ENCODE assay signal across 18 cellular contexts in the genomic region with DNA sequence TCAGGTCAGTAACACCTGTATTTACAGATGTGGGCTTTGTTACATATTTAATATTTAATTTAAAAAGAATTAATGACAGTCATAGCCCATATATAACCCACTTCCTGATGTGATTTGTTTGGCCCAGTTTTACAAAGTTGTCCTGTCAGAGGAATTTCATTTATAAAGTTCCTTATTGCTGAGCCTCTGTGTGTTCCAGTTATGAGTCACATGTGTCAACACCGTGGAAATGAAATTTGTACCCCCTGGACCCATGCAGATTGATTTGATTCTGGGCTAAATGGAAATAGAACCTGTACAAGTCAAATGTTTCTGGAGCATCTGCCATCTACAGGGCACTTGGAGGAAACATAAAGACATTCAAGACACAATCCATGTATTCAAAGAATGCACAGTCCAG.
"Had no signal": no experiment of that assay in that cellular context is flagged by ENCODE, and none has a peak within 500 bp of the region (broad histone marks: within the 10 kb centered on the region; RNA-seq: fewer than 3 reads in every experiment).

No MANE protein-coding gene starts in this region.

- H3K27ac ChIP-seq: epithelial cell of prostate, foreskin keratinocyte, left ventricle myocardium inferior, prostate gland, right atrium auricular region, tibial artery had no signal

- H3K4me3 Mint-ChIP-seq: activated B cell treated with CpG ODN at 0.5 μM for 24 hours; activated CD4-positive, alpha-beta memory T cell treated with anti-CD3 and anti-CD28 coated beads for 36 hours; activated naive CD8-positive, alpha-beta T cell treated with anti-CD3 and anti-CD28 coated beads for 36 hours; activated T-helper 1 cell treated with anti-CD3 and anti-CD28 coated beads, Interleukin-12 subunit alpha, Interleukin-12 subunit beta, Interleukin-2, Interleukin-4 antibody, amounts not matched to agents 30 ng/mL and 10 ng/mL and 1 ng/mL, durations not matched to agents 14 hours and 24 hours and 36 hours; memory B cell; naive thymus-derived CD4-positive, alpha-beta T cell had no signal

- H3K36me3 Mint-ChIP-seq: activated CD4-positive, alpha-beta memory T cell treated with anti-CD3 and anti-CD28 coated beads for 36 hours; activated naive CD8-positive, alpha-beta T cell treated with anti-CD3 and anti-CD28 coated beads for 36 hours; memory B cell; naive thymus-derived CD4-positive, alpha-beta T cell had no signal

- H3K4me3 ChIP-seq: left ventricle myocardium inferior, prostate gland, right atrium auricular region, tibial artery had no signal

- DNase-seq: activated B cell treated with CpG ODN at 0.5 μM for 24 hours; activated CD4-positive, alpha-beta memory T cell treated with anti-CD3 and anti-CD28 coated beads for 36 hours; activated CD4-positive, alpha-beta T cell treated with anti-CD3 and anti-CD28 coated beads for 4 hours; activated naive CD8-positive, alpha-beta T cell treated with anti-CD3 and anti-CD28 coated beads for 36 hours; activated T-cell treated with anti-CD3 and anti-CD28 coated beads for 4 hours; amygdala; foreskin keratinocyte; glutamatergic neuron; left ventricle myocardium inferior; naive thymus-derived CD4-positive, alpha-beta T cell; stimulated activated naive CD8-positive, alpha-beta T cell treated with anti-CD3 and anti-CD28 coated beads, Interleukin-15, Interleukin-2, amounts not matched to agents 100 U/mL and 50 U/mL, for 24 hours; substantia nigra; tibial artery had no signal

- H3K27me3 ChIP-seq: right atrium auricular region had no signal

- H3K4me1 ChIP-seq: foreskin keratinocyte, left ventricle myocardium inferior, prostate gland, right atrium auricular region, tibial artery had no signal

- H3K4me1 Mint-ChIP-seq: activated B cell treated with CpG ODN at 0.5 μM for 24 hours; activated naive CD8-positive, alpha-beta T cell treated with anti-CD3 and anti-CD28 coated beads for 36 hours; memory B cell; naive thymus-derived CD4-positive, alpha-beta T cell had no signal

- H3K36me3 ChIP-seq: left ventricle myocardium inferior, prostate gland, right atrium auricular region, tibial artery had no signal

- H3K9me3 Mint-ChIP-seq: activated B cell treated with CpG ODN at 0.5 μM for 24 hours; activated CD4-positive, alpha-beta memory T cell treated with anti-CD3 and anti-CD28 coated beads for 36 hours; activated naive CD8-positive, alpha-beta T cell treated with anti-CD3 and anti-CD28 coated beads for 36 hours; activated T-helper 1 cell treated with anti-CD3 and anti-CD28 coated beads, Interleukin-12 subunit alpha, Interleukin-12 subunit beta, Interleukin-2, Interleukin-4 antibody, amounts not matched to agents 30 ng/mL and 10 ng/mL and 1 ng/mL, durations not matched to agents 14 hours and 24 hours and 36 hours; memory B cell; naive thymus-derived CD4-positive, alpha-beta T cell had no signal

- H3K27me3 Mint-ChIP-seq: activated CD4-positive, alpha-beta memory T cell treated with anti-CD3 and anti-CD28 coated beads for 36 hours had no signal

- ATAC-seq: foreskin keratinocyte; naive thymus-derived CD4-positive, alpha-beta T cell; stimulated activated naive CD8-positive, alpha-beta T cell treated with anti-CD3 and anti-CD28 coated beads, Interleukin-15, Interleukin-2, amounts not matched to agents 100 U/mL and 50 U/mL, for 24 hours had no signal

- H3K27ac Mint-ChIP-seq: activated B cell treated with CpG ODN at 0.5 μM for 24 hours; activated CD4-positive, alpha-beta memory T cell treated with anti-CD3 and anti-CD28 coated beads for 36 hours; activated naive CD8-positive, alpha-beta T cell treated with anti-CD3 and anti-CD28 coated beads for 36 hours; activated T-helper 1 cell treated with anti-CD3 and anti-CD28 coated beads, Interleukin-12 subunit alpha, Interleukin-12 subunit beta, Interleukin-2, Interleukin-4 antibody, amounts not matched to agents 30 ng/mL and 10 ng/mL and 1 ng/mL, durations not matched to agents 14 hours and 24 hours and 36 hours; memory B cell; naive thymus-derived CD4-positive, alpha-beta T cell had no signal

- H3K9me3 ChIP-seq: left ventricle myocardium inferior, prostate gland, right atrium auricular region, tibial artery had no signal
